In the genomic region with DNA sequence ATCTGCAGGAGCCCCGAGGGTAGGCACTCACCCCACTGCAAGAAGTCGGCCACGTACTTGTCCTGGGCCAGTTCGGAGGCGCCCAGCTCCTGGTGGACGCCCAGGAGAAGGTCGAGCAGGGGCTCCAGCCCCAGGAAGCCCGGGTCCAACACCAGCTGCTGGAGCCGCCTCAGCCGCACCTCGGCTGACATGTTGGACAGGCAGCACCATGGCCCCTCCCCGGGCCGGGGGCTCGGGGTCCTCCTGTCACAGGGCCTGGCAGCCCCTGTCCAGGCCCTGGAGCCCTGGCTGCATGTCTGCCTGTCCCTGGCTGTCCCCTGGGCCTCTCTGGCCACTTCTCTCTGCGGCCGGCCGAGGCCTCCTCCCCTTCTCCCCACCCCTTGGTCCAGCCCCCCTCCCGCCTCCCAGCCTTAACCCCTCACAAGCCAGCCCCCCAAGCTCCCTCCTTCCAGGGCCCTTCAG, we compare ENCODE assay signal across 8 cellular contexts. TPM values are rescaled to one million over a fixed set of nuclear protein-coding genes. Genes with fewer than 3 reads are reported as not detected.
DNase-seq lines count a peak whose midpoint lies in the region; ATAC-seq and TF ChIP-seq lines count a peak whose summit lies in the region.

A gene with protein sequence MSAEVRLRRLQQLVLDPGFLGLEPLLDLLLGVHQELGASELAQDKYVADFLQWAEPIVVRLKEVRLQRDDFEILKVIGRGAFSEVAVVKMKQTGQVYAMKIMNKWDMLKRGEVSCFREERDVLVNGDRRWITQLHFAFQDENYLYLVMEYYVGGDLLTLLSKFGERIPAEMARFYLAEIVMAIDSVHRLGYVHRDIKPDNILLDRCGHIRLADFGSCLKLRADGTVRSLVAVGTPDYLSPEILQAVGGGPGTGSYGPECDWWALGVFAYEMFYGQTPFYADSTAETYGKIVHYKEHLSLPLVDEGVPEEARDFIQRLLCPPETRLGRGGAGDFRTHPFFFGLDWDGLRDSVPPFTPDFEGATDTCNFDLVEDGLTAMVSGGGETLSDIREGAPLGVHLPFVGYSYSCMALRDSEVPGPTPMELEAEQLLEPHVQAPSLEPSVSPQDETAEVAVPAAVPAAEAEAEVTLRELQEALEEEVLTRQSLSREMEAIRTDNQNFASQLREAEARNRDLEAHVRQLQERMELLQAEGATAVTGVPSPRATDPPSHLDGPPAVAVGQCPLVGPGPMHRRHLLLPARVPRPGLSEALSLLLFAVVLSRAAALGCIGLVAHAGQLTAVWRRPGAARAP (minus strand): TSS at position 329 of the 462 bp plus-strand sequence. CDS start 138 bp downstream, at position 191.

- H3K27ac Mint-ChIP-seq in WTC11: no peak within 1 kb of the TSS

- CTCF ChIA-PET in WTC11 (lab: Charles Lee): interaction anchor here (0.5 to 5.4 kb wide), 17 partner anchors 8 to 571 kb away, joined by 3 to 175 read pairs (median 6); a partner anchor contains a TSS

- intact Hi-C loops in Right ventricle myocardium superior (cut with DNase I): no loop called here

- no peak within 1 kb of the TSS for H3K4me3 Mint-ChIP-seq in WTC11

- ATAC-seq in WTC11 (no peak), Right ventricle myocardium superior (ENCODE audit: poor library complexity) (peak; percentile 72)

- no peak for TF ChIP-seq CTCF in WTC11 (IDR thresholded peaks at IDR 0.05)

- H3K9me3 Mint-ChIP-seq in WTC11: no peaks in the 10 kb centered on the region

- DNase-seq in EL (peak; percentile 48), WTC11 (ENCODE audit: low spot score) (no peak), Right ventricle myocardium superior (peak; percentile 77), renal cortical epithelial cell (ENCODE audit: low read depth) (no peak), SKM-1 (lab: John Stamatoyannopoulos, UW; ENCODE audit: unreplicated experiment) (no peak), GM19238 (ENCODE audit: insufficient read length, low spot score) (no peak)
- no peak for DNase-seq in effector CD8-positive, alpha-beta T cell (lab: John Stamatoyannopoulos, UW)
- DNase-seq in stimulated activated CD8-positive, alpha-beta memory T cell treated with anti-CD3 and anti-CD28 coated beads, Interleukin-4, amount 100 ng/mL, for 48 hours: no peak

- peaks cover 11% of the 10 kb centered on the region for H3K36me3 Mint-ChIP-seq in WTC11

- H3K4me1 Mint-ChIP-seq in WTC11: peaks cover 33% of the 10 kb centered on the region

- POLR2A ChIA-PET in WTC11 (lab: Charles Lee): interaction anchor here (0.6 to 5.4 kb wide), 5 partner anchors 11 to 51 kb away, joined by 3 to 70 read pairs (median 6); a partner anchor contains a TSS

- H3K27me3 Mint-ChIP-seq in WTC11 (ENCODE audit: low read depth): peaks cover 32% of the 10 kb centered on the region

TF ChIP-seq in WTC11, 78 proteins besides CTCF, POLR2A, EP300 and RAD21 (continues in another document):
- TF ChIP-seq NR3C1 (CRISPR knock-in tag; conservative IDR thresholded peaks at IDR 0.05; ENCODE audit: low read depth): no peak
- TF ChIP-seq, protein P1, sequence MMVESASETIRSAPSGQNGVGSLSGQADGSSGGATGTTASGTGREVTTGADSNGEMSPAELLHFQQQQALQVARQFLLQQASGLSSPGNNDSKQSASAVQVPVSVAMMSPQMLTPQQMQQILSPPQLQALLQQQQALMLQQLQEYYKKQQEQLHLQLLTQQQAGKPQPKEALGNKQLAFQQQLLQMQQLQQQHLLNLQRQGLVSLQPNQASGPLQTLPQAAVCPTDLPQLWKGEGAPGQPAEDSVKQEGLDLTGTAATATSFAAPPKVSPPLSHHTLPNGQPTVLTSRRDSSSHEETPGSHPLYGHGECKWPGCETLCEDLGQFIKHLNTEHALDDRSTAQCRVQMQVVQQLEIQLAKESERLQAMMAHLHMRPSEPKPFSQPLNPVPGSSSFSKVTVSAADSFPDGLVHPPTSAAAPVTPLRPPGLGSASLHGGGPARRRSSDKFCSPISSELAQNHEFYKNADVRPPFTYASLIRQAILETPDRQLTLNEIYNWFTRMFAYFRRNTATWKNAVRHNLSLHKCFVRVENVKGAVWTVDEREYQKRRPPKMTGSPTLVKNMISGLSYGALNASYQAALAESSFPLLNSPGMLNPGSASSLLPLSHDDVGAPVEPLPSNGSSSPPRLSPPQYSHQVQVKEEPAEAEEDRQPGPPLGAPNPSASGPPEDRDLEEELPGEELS (CRISPR knock-in tag; IDR thresholded peaks at IDR 0.05): no peak
- TF ChIP-seq, protein P2, sequence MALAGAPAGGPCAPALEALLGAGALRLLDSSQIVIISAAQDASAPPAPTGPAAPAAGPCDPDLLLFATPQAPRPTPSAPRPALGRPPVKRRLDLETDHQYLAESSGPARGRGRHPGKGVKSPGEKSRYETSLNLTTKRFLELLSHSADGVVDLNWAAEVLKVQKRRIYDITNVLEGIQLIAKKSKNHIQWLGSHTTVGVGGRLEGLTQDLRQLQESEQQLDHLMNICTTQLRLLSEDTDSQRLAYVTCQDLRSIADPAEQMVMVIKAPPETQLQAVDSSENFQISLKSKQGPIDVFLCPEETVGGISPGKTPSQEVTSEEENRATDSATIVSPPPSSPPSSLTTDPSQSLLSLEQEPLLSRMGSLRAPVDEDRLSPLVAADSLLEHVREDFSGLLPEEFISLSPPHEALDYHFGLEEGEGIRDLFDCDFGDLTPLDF (CRISPR knock-in tag; IDR thresholded peaks at IDR 0.05): no peak
- TF ChIP-seq, protein P3, sequence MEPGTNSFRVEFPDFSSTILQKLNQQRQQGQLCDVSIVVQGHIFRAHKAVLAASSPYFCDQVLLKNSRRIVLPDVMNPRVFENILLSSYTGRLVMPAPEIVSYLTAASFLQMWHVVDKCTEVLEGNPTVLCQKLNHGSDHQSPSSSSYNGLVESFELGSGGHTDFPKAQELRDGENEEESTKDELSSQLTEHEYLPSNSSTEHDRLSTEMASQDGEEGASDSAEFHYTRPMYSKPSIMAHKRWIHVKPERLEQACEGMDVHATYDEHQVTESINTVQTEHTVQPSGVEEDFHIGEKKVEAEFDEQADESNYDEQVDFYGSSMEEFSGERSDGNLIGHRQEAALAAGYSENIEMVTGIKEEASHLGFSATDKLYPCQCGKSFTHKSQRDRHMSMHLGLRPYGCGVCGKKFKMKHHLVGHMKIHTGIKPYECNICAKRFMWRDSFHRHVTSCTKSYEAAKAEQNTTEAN (CRISPR knock-in tag; IDR thresholded peaks at IDR 0.05): no peak
- no peak for TF ChIP-seq FOXJ3 (CRISPR knock-in tag; IDR thresholded peaks at IDR 0.05; ENCODE audit: borderline replicate concordance)
- TF ChIP-seq, protein P4, sequence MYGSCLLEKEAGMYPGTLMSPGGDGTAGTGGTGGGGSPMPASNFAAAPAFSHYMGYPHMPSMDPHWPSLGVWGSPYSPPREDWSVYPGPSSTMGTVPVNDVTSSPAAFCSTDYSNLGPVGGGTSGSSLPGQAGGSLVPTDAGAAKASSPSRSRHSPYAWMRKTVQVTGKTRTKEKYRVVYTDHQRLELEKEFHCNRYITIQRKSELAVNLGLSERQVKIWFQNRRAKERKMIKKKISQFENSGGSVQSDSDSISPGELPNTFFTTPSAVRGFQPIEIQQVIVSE (CRISPR knock-in tag; IDR thresholded peaks at IDR 0.05; ENCODE audit: borderline replicate concordance): no peak
- TF ChIP-seq ZNF671 (CRISPR knock-in tag; IDR thresholded peaks at IDR 0.05): no peak
- TF ChIP-seq RORB (CRISPR knock-in tag; IDR thresholded peaks at IDR 0.05): no peak
- TF ChIP-seq TEAD4 (CRISPR knock-in tag; IDR thresholded peaks at IDR 0.05): no peak
- TF ChIP-seq ZNF317 (CRISPR knock-in tag; IDR thresholded peaks at IDR 0.05; ENCODE audit: borderline replicate concordance, low read depth): no peak
- TF ChIP-seq, protein P5, sequence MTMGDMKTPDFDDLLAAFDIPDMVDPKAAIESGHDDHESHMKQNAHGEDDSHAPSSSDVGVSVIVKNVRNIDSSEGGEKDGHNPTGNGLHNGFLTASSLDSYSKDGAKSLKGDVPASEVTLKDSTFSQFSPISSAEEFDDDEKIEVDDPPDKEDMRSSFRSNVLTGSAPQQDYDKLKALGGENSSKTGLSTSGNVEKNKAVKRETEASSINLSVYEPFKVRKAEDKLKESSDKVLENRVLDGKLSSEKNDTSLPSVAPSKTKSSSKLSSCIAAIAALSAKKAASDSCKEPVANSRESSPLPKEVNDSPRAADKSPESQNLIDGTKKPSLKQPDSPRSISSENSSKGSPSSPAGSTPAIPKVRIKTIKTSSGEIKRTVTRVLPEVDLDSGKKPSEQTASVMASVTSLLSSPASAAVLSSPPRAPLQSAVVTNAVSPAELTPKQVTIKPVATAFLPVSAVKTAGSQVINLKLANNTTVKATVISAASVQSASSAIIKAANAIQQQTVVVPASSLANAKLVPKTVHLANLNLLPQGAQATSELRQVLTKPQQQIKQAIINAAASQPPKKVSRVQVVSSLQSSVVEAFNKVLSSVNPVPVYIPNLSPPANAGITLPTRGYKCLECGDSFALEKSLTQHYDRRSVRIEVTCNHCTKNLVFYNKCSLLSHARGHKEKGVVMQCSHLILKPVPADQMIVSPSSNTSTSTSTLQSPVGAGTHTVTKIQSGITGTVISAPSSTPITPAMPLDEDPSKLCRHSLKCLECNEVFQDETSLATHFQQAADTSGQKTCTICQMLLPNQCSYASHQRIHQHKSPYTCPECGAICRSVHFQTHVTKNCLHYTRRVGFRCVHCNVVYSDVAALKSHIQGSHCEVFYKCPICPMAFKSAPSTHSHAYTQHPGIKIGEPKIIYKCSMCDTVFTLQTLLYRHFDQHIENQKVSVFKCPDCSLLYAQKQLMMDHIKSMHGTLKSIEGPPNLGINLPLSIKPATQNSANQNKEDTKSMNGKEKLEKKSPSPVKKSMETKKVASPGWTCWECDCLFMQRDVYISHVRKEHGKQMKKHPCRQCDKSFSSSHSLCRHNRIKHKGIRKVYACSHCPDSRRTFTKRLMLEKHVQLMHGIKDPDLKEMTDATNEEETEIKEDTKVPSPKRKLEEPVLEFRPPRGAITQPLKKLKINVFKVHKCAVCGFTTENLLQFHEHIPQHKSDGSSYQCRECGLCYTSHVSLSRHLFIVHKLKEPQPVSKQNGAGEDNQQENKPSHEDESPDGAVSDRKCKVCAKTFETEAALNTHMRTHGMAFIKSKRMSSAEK (CRISPR knock-in tag; IDR thresholded peaks at IDR 0.05; ENCODE audit: borderline replicate concordance): no peak
- TF ChIP-seq NFE2L1 (CRISPR knock-in tag; IDR thresholded peaks at IDR 0.05): no peak
- TF ChIP-seq, protein P6, sequence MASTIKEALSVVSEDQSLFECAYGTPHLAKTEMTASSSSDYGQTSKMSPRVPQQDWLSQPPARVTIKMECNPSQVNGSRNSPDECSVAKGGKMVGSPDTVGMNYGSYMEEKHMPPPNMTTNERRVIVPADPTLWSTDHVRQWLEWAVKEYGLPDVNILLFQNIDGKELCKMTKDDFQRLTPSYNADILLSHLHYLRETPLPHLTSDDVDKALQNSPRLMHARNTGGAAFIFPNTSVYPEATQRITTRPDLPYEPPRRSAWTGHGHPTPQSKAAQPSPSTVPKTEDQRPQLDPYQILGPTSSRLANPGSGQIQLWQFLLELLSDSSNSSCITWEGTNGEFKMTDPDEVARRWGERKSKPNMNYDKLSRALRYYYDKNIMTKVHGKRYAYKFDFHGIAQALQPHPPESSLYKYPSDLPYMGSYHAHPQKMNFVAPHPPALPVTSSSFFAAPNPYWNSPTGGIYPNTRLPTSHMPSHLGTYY (CRISPR knock-in tag; IDR thresholded peaks at IDR 0.05): no peak

RNA-seq across cellular contexts. Expression of the gene that starts here (rescaled TPM):
- total RNA-seq in WTC11 (2021): 34.4 to 42.7 TPM (median 38.8 TPM) in 3 replicates
- 237 TPM for total RNA-seq in Right ventricle myocardium superior
- 6.1 and 32.3 TPM in 2 replicates for total RNA-seq in renal cortical epithelial cell

Comparison
In these comparisons a context has a peak if more than half of its experiments do, and no peak if none do; other contexts are left out.
1. DNase-seq: peak in EL (single experiment) and Right ventricle myocardium superior (single experiment); none in WTC11 (single experiment), renal cortical epithelial cell (single experiment), effector CD8-positive, alpha-beta T cell (single experiment), SKM-1 (single experiment), GM19238 (single experiment) and stimulated activated CD8-positive, alpha-beta memory T cell treated with anti-CD3 and anti-CD28 coated beads, Interleukin-4, amount 100 ng/mL, for 48 hours (single experiment).